Comparison of ENCODE assay signal across 13 cellular contexts in the genomic region with DNA sequence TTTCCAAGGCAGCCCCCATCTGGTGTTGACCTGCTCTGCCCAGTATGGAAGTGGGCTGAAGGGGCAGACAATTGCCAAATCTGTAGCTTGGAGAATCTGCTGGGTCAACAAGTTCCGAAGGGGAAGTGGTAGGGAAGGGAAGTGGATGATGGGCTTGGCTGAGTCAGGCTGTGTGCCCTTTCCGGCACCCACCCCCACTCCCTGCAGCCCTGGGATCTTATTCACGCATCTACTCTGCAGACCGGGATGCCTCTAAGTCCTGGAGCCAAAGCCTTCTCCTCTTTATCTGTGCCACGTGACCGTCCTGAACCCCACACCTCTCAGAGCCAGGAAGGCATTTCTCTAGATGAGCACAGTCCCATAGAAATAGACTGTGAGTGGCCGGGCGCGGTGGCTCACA. TPM values are rescaled to one million over a fixed set of nuclear protein-coding genes. Genes with fewer than 3 reads are reported as not detected.
A peak's percentile ranks its signal among the peaks of the same experiment; 100 is the strongest.
DNase-seq lines count a peak whose midpoint lies in the region; ATAC-seq and TF ChIP-seq lines count a peak whose summit lies in the region.
"Had no signal": no experiment of that assay in that cellular context is flagged by ENCODE, and none has a peak within 500 bp of the region (broad histone marks: within the 10 kb centered on the region; RNA-seq: fewer than 3 reads in every experiment).

No MANE protein-coding gene starts in this region.

- H4K8ac ChIP-seq in neuronal stem cell (ENCODE audit: low read depth, low read length), result no peak overlapping the region

- H3K18ac ChIP-seq in neuronal stem cell (ENCODE audit: low read length), result no peak overlapping the region

- no peaks in the 10 kb centered on the region for H3K79me1 ChIP-seq in neuronal stem cell (ENCODE audit: low read depth, low read length)

- no peak overlapping the region for H2AK5ac ChIP-seq in neuronal stem cell (ENCODE audit: low read depth, low read length)

- BruUV-seq in PC-3 (replicated peaks; lab: Mats Ljungman, UMichigan) (no TSS peak), MCF 10A (replicated peaks; lab: Mats Ljungman, UMichigan) (no TSS peak)

- no peaks in the 10 kb centered on the region for H3K9me3 Mint-ChIP-seq in MCF 10A (ENCODE audit: unreplicated experiment)
- H3K9me3 Mint-ChIP-seq: activated T-helper 17 cell treated with anti-CD3 and anti-CD28 coated beads, Interleukin-2, amount 50 U/mL, for 72 hours; IgD-negative memory B cell had no signal

- POLR2A ChIA-PET in PC-3 (lab: Charles Lee; ENCODE audit: unreplicated experiment), result no interaction called here
- POLR2A ChIA-PET in MCF 10A (lab: Yijun Ruan, JAX), result interaction anchor here (0.6 kb wide), 1 partner anchor 24 kb away, joined by 3 read pairs; a partner anchor contains a TSS

- H2AFZ ChIP-seq in PC-3 (ENCODE audit: low read length) (no peak overlapping the region), neuronal stem cell (ENCODE audit: low read length) (no peak overlapping the region)

- peak overlapping the region; percentile 15 for H2BK15ac ChIP-seq in neuronal stem cell (ENCODE audit: low read length)

- TF ChIP-seq CTCF in PC-3 (conservative IDR thresholded peaks at IDR 0.05; ENCODE audit: low read depth, low read length) (no peak), MCF 10A (IDR thresholded peaks at IDR 0.05; ENCODE audit: unreplicated experiment) (no peak)

- H3K23ac ChIP-seq in neuronal stem cell (ENCODE audit: low read depth, low read length, poor library complexity), result no peak overlapping the region

- H3K27ac ChIP-seq in PC-3 (ENCODE audit: low read length) (no peak overlapping the region), neuronal stem cell (replicated peaks; ENCODE audit: low read length) (no peak overlapping the region)

- no CpG with 5 or more reads among the region's 9 CpGs for WGBS in neuronal stem cell (ENCODE audit: extremely low coverage in 2 of 2, insufficient read length in 2 of 2, insufficient replicate concordance in 1 of 2), 2 donors

- H4K20me1 ChIP-seq in PC-3 (ENCODE audit: low read length), result no peaks in the 10 kb centered on the region

- intact Hi-C loops in PC-3 (cut with micrococcal nuclease) (no loop called here), Right ventricle myocardium superior (cut with DNase I) (no loop called here), MCF 10A (cut with micrococcal nuclease) (no loop called here)

- H3K27me3 Mint-ChIP-seq in MCF 10A (ENCODE audit: insufficient read depth, unreplicated experiment), result no peaks in the 10 kb centered on the region

- no peak for ATAC-seq in PC-3
- ATAC-seq in Right ventricle myocardium superior (ENCODE audit: poor library complexity), result peak; percentile 87
- ATAC-seq in GM18868 (IDR thresholded peaks at IDR 0.05; ENCODE audit: unreplicated experiment), result no peak
- ATAC-seq in HG02610 (IDR thresholded peaks at IDR 0.05; ENCODE audit: unreplicated experiment), result no peak
- ATAC-seq: activated T-helper 17 cell treated with anti-CD3 and anti-CD28 coated beads, Interleukin-2, amount 50 U/mL, for 72 hours had no signal

- no peaks in the 10 kb centered on the region for H3K27me3 ChIP-seq in PC-3 (ENCODE audit: low read length)
- H3K27me3 ChIP-seq in neuronal stem cell (ENCODE audit: control insufficient read depth in 3 of 3, insufficient read depth in 3 of 3, low read depth in 1 of 3, low read length in 3 of 3), result peaks cover 0 to 10% (median 0%) of the 10 kb centered on the region in 3 experiments

- CTCF ChIA-PET in PC-3 (lab: Charles Lee) (no interaction called here), MCF 10A (lab: Yijun Ruan, JAX) (interaction anchor here (1.8 to 2.8 kb wide), 2 partner anchors 25 to 40 kb away, joined by 4 to 16 read pairs; a partner anchor contains a TSS)

- H3K9me2 ChIP-seq in PC-3 (replicated peaks; ENCODE audit: low read length), result no peaks in the 10 kb centered on the region

- no peak overlapping the region for H3K4me3 ChIP-seq in PC-3 (ENCODE audit: low read length)
- H3K4me3 ChIP-seq in neuronal stem cell (ENCODE audit: low read length in 2 of 2), result no peak overlapping the region

- H3K9ac ChIP-seq in PC-3 (ENCODE audit: low read length), result no peak overlapping the region
- no peak overlapping the region for H3K9ac ChIP-seq in neuronal stem cell (ENCODE audit: low read depth, low read length, poor library complexity)

- H3K9me3 ChIP-seq in PC-3 (ENCODE audit: low read length) (no peaks in the 10 kb centered on the region), neuronal stem cell (replicated peaks in 1 of 2; ENCODE audit: control insufficient read depth in 2 of 2, insufficient read depth in 1 of 2, low read depth in 1 of 2, low read length in 2 of 2) (no peaks in the 10 kb centered on the region)

- H3K14ac ChIP-seq in neuronal stem cell (ENCODE audit: low read length), result no peak overlapping the region

- H3K27ac Mint-ChIP-seq in MCF 10A (ENCODE audit: low read depth, unreplicated experiment), result no peak overlapping the region
- H3K27ac Mint-ChIP-seq: activated T-helper 17 cell treated with anti-CD3 and anti-CD28 coated beads, Interleukin-2, amount 50 U/mL, for 72 hours; IgD-negative memory B cell had no signal

- H3K79me2 ChIP-seq in PC-3 (ENCODE audit: low read length), result no peaks in the 10 kb centered on the region

- H3K4ac ChIP-seq in neuronal stem cell (ENCODE audit: low read length), result no peak overlapping the region

- peak; percentile 60 for DNase-seq in Daoy (ENCODE audit: low read depth)
- peak; percentile 22 for DNase-seq in PC-3
- peak; percentile 60 for DNase-seq in Right ventricle myocardium superior
- DNase-seq in neuronal stem cell (ENCODE audit: low spot score), result no peak
- no peak for DNase-seq in MCF 10A (ENCODE audit: unreplicated experiment)
- no peak for DNase-seq in SK-N-DZ (ENCODE audit: low spot score)
- DNase-seq: activated CD4-positive, CD25-positive, alpha-beta regulatory T cell; stimulated activated CD4-positive, alpha-beta T cell treated with anti-CD3 and anti-CD28 coated beads, Interleukin-4, amount 100 ng/mL, for 1 hour had no signal

- no peak overlapping the region for H3K4me3 Mint-ChIP-seq in MCF 10A (ENCODE audit: unreplicated experiment)
- H3K4me3 Mint-ChIP-seq: activated T-helper 17 cell treated with anti-CD3 and anti-CD28 coated beads, Interleukin-2, amount 50 U/mL, for 72 hours; IgD-negative memory B cell had no signal

- H4K91ac ChIP-seq in neuronal stem cell (ENCODE audit: low read depth, low read length, poor library complexity), result no peak overlapping the region

- no peak overlapping the region for H2BK120ac ChIP-seq in neuronal stem cell (ENCODE audit: low read depth, low read length)

- H3K4me2 ChIP-seq in PC-3 (ENCODE audit: low read length) (no peak overlapping the region), neuronal stem cell (ENCODE audit: insufficient read depth, low read length, poor library complexity, severe bottlenecking) (no peak overlapping the region)

- no peaks in the 10 kb centered on the region for H3K4me1 ChIP-seq in PC-3 (ENCODE audit: insufficient read depth, low read length)
- no peaks in the 10 kb centered on the region for H3K4me1 ChIP-seq in neuronal stem cell (ENCODE audit: control insufficient read depth in 2 of 2, insufficient read depth in 1 of 2, low read depth in 1 of 2, low read length in 2 of 2)

- H3K36me3 Mint-ChIP-seq in MCF 10A (ENCODE audit: insufficient read depth, unreplicated experiment), result no peaks in the 10 kb centered on the region
- H3K36me3 Mint-ChIP-seq: IgD-negative memory B cell had no signal

- no peaks in the 10 kb centered on the region for H3K4me1 Mint-ChIP-seq in MCF 10A (ENCODE audit: insufficient read depth, unreplicated experiment)
- H3K4me1 Mint-ChIP-seq: activated T-helper 17 cell treated with anti-CD3 and anti-CD28 coated beads, Interleukin-2, amount 50 U/mL, for 72 hours; IgD-negative memory B cell had no signal

- H3K36me3 ChIP-seq in PC-3 (ENCODE audit: low read depth, low read length), result no peaks in the 10 kb centered on the region
- no peaks in the 10 kb centered on the region for H3K36me3 ChIP-seq in neuronal stem cell (replicated peaks in 1 of 2; ENCODE audit: control insufficient read depth in 2 of 2, insufficient read depth in 2 of 2, low read length in 2 of 2)

- no peak overlapping the region for H2BK5ac ChIP-seq in neuronal stem cell (ENCODE audit: low read length)

- H2BK12ac ChIP-seq in neuronal stem cell (ENCODE audit: low read length), result no peak overlapping the region

- no peaks in the 10 kb centered on the region for H3F3A ChIP-seq in PC-3 (ENCODE audit: low read length, unreplicated experiment)

RNA-seq across cellular contexts. Expression of a gene that starts 7.5 kb away (rescaled TPM):
- 0.17 TPM in 1 of 2 replicates, not detected in the other for total RNA-seq in Daoy (2014; rRNA removed; shearing (Covaris generic))
- total RNA-seq in PC-3 (2014; rRNA removed) (not detected in 2 replicates), Right ventricle myocardium superior (0.78 TPM), MCF 10A (2022) (2.4 and 2.8 TPM in 2 replicates)
- not detected for polyA plus RNA-seq in neuronal stem cell (2013, experiment 1 of 2)
- polyA plus RNA-seq in neuronal stem cell (2013, experiment 2 of 2), result not detected
- polyA plus RNA-seq in SK-N-DZ (2014; cell fraction: cytosol; rRNA removed), result not detected in 2 replicates
- not detected in 2 replicates for polyA plus RNA-seq in SK-N-DZ (2014; cell fraction: nucleus; rRNA removed)

RNA-seq across cellular contexts. Expression of a gene that starts 14.8 kb away (rescaled TPM):
- total RNA-seq in Daoy (2014; rRNA removed; shearing (Covaris generic)), result not detected in 2 replicates
- not detected in 2 replicates for total RNA-seq in PC-3 (2014; rRNA removed)
- 3.4 TPM for total RNA-seq in Right ventricle myocardium superior
- polyA plus RNA-seq in neuronal stem cell (2013, experiment 1 of 2), result not detected
- polyA plus RNA-seq in neuronal stem cell (2013, experiment 2 of 2), result 0.04 TPM
- 1.9 and 4.7 TPM in 2 replicates for total RNA-seq in MCF 10A (2022)
- not detected in 2 replicates for polyA plus RNA-seq in SK-N-DZ (2014; cell fraction: cytosol; rRNA removed)
- polyA plus RNA-seq in SK-N-DZ (2014; cell fraction: nucleus; rRNA removed), result not detected in 2 replicates
- total RNA-seq: RPMI7951 had no signal

RNA-seq across cellular contexts. Expression of a gene that starts 24.6 kb away (rescaled TPM):
- 29.7 and 30.5 TPM in 2 replicates for total RNA-seq in Daoy (2014; rRNA removed; shearing (Covaris generic))
- total RNA-seq in PC-3 (2014; rRNA removed) (28.3 and 37.5 TPM in 2 replicates), Right ventricle myocardium superior (6.4 TPM), MCF 10A (2022) (27.6 and 34.7 TPM in 2 replicates)
- polyA plus RNA-seq in neuronal stem cell (2013, experiment 1 of 2), result 8.3 TPM
- 8.3 TPM for polyA plus RNA-seq in neuronal stem cell (2013, experiment 2 of 2)
- 10.8 and 12.8 TPM in 2 replicates for polyA plus RNA-seq in SK-N-DZ (2014; cell fraction: cytosol; rRNA removed)
- 14.2 and 24.6 TPM in 2 replicates for polyA plus RNA-seq in SK-N-DZ (2014; cell fraction: nucleus; rRNA removed)

RNA-seq across cellular contexts. Expression of a gene that starts 49.8 kb away (rescaled TPM):
- total RNA-seq in Daoy (2014; rRNA removed; shearing (Covaris generic)), result 3.5 and 6.0 TPM in 2 replicates
- total RNA-seq in PC-3 (2014; rRNA removed) (2.5 and 5.1 TPM in 2 replicates), Right ventricle myocardium superior (10.4 TPM), MCF 10A (2022) (15.0 and 16.8 TPM in 2 replicates)
- polyA plus RNA-seq in neuronal stem cell (2013, experiment 1 of 2), result 7.5 TPM
- 6.6 TPM for polyA plus RNA-seq in neuronal stem cell (2013, experiment 2 of 2)
- 2.1 and 2.9 TPM in 2 replicates for polyA plus RNA-seq in SK-N-DZ (2014; cell fraction: cytosol; rRNA removed)
- polyA plus RNA-seq in SK-N-DZ (2014; cell fraction: nucleus; rRNA removed), result 2.4 and 7.3 TPM in 2 replicates

Comparison
In these comparisons a context has a peak if more than half of its experiments do, and no peak if none do; other contexts are left out.
1. DNase-seq: peak in Daoy (single experiment), PC-3 (single experiment) and Right ventricle myocardium superior (single experiment); none in neuronal stem cell (single experiment), MCF 10A (single experiment) and SK-N-DZ (single experiment).